Comparison of ENCODE assay signal across 8 cellular contexts in genomic region chr7:116499168-116500070, GRCh38. TPM values are rescaled to one million over a fixed set of nuclear protein-coding genes. Genes with fewer than 3 reads are reported as not detected.
DNase-seq lines count a peak whose midpoint lies in the region; ATAC-seq and TF ChIP-seq lines count a peak whose summit lies in the region.

Gene CAV2 (plus strand): TSS chr7:116499738. CDS start chr7:116499782, 44 bp downstream.

- no peaks in the 10 kb centered on the region for H3K36me3 Mint-ChIP-seq in activated T-helper 2 cell treated with anti-CD3 and anti-CD28 coated beads, Interferon-gamma antibody, Interleukin-2, Interleukin-4, amounts not matched to agents 10 μg/mL and 5 μg/mL and 100 μg/mL, durations not matched to agents 14 hours and 24 hours and 36 hours (ENCODE audit: low read depth)
- H3K36me3 Mint-ChIP-seq in neural crest cell (ENCODE audit: low read depth) = no peaks in the 10 kb centered on the region

- peak; percentile 43 for ATAC-seq in GM19023 (IDR thresholded peaks at IDR 0.05; ENCODE audit: unreplicated experiment)
- ATAC-seq in gastroesophageal sphincter = peak; percentile 92
- no peak for ATAC-seq in HG03108 (IDR thresholded peaks at IDR 0.05; ENCODE audit: unreplicated experiment)

- H3K27ac ChIP-seq in gastroesophageal sphincter = peak within 1 kb of the TSS; percentile 93 to 97 (median 96)

- 20% methylated on average over 3 of the region's 85 CpGs; no CpG with 5 or more reads in 1 of the 2 donors for WGBS in gastroesophageal sphincter (ENCODE audit: low coverage in 1 of 2), 2 donors

- peak within 1 kb of the TSS; percentile 51 for H3K4me3 Mint-ChIP-seq in activated T-helper 2 cell treated with anti-CD3 and anti-CD28 coated beads, Interferon-gamma antibody, Interleukin-2, Interleukin-4, amounts not matched to agents 10 μg/mL and 5 μg/mL and 100 μg/mL, durations not matched to agents 14 hours and 24 hours and 36 hours (ENCODE audit: low read depth)
- H3K4me3 Mint-ChIP-seq in neural crest cell = peak within 1 kb of the TSS; percentile 88

- peak; percentile 64 to 74 for TF ChIP-seq POLR2A in gastroesophageal sphincter (IDR thresholded peaks at IDR 0.05)

- peaks cover 0 to 33% (median 3%) of the 10 kb centered on the region in 3 donors for H3K4me1 ChIP-seq in gastroesophageal sphincter

- TF ChIP-seq EP300 in Ishikawa (IDR thresholded peaks at IDR 0.05; ENCODE audit: borderline replicate concordance) (peak; percentile 64; the same call in 1 of the 2 replicates), gastroesophageal sphincter (IDR thresholded peaks at IDR 0.05) (no peak)

- TF ChIP-seq CTCF in gastroesophageal sphincter (IDR thresholded peaks at IDR 0.05) (no peak), neural crest cell (conservative IDR thresholded peaks at IDR 0.05) (no peak)

- DNase-seq in AG08396 (ENCODE audit: low spot score) (peak; percentile 86), neural crest cell (ENCODE audit: low read depth, low spot score) (peak; percentile 20), Kasumi-1 (lab: John Stamatoyannopoulos, UW) (no peak)
- DNase-seq in activated T-helper 2 cell treated with anti-CD3 and anti-CD28 coated beads, Interferon-gamma antibody, Interleukin-2, Interleukin-4, amounts not matched to agents 10 μg/mL and 5 μg/mL and 100 μg/mL, durations not matched to agents 14 hours and 24 hours and 36 hours (ENCODE audit: low spot score) = no peak

- TF ChIP-seq RAD21 in Ishikawa (IDR thresholded peaks at IDR 0.05; ENCODE audit: low read depth) = peak; percentile 13; the same call in 1 of the 2 replicates

- H3K9me3 Mint-ChIP-seq in activated T-helper 2 cell treated with anti-CD3 and anti-CD28 coated beads, Interferon-gamma antibody, Interleukin-2, Interleukin-4, amounts not matched to agents 10 μg/mL and 5 μg/mL and 100 μg/mL, durations not matched to agents 14 hours and 24 hours and 36 hours = no peaks in the 10 kb centered on the region
- H3K9me3 Mint-ChIP-seq in neural crest cell = peaks cover 4% of the 10 kb centered on the region

- no peaks in the 10 kb centered on the region for H3K27me3 ChIP-seq in gastroesophageal sphincter

- intact Hi-C loops in activated T-helper 2 cell treated with anti-CD3 and anti-CD28 coated beads, Interferon-gamma antibody, Interleukin-2, Interleukin-4, amounts not matched to agents 10 μg/mL and 5 μg/mL and 100 μg/mL, durations not matched to agents 14 hours and 24 hours and 36 hours (cut with micrococcal nuclease) = loop anchor here (2.0 kb wide), 1 partner anchor 25 kb away; the partner anchor contains the start of gene CAV1

- H3K27me3 Mint-ChIP-seq in activated T-helper 2 cell treated with anti-CD3 and anti-CD28 coated beads, Interferon-gamma antibody, Interleukin-2, Interleukin-4, amounts not matched to agents 10 μg/mL and 5 μg/mL and 100 μg/mL, durations not matched to agents 14 hours and 24 hours and 36 hours (ENCODE audit: low read depth) = peaks cover 61% of the 10 kb centered on the region
- peaks cover 51% of the 10 kb centered on the region for H3K27me3 Mint-ChIP-seq in neural crest cell (ENCODE audit: low read depth)

- no peaks in the 10 kb centered on the region for H3K36me3 ChIP-seq in gastroesophageal sphincter

- peak within 1 kb of the TSS; percentile 84 to 85 for H3K4me3 ChIP-seq in gastroesophageal sphincter

- H3K4me1 Mint-ChIP-seq in activated T-helper 2 cell treated with anti-CD3 and anti-CD28 coated beads, Interferon-gamma antibody, Interleukin-2, Interleukin-4, amounts not matched to agents 10 μg/mL and 5 μg/mL and 100 μg/mL, durations not matched to agents 14 hours and 24 hours and 36 hours (ENCODE audit: low read depth) = peaks cover 10% of the 10 kb centered on the region
- H3K4me1 Mint-ChIP-seq in neural crest cell = peaks cover 9% of the 10 kb centered on the region

- no peaks in the 10 kb centered on the region for H3K9me3 ChIP-seq in gastroesophageal sphincter

- no peak within 1 kb of the TSS for H3K27ac Mint-ChIP-seq in activated T-helper 2 cell treated with anti-CD3 and anti-CD28 coated beads, Interferon-gamma antibody, Interleukin-2, Interleukin-4, amounts not matched to agents 10 μg/mL and 5 μg/mL and 100 μg/mL, durations not matched to agents 14 hours and 24 hours and 36 hours
- H3K27ac Mint-ChIP-seq in neural crest cell (ENCODE audit: unreplicated experiment) = no peak within 1 kb of the TSS

TF ChIP-seq in Ishikawa, 13 proteins besides CTCF, POLR2A, EP300 and RAD21:
- TF ChIP-seq TEAD4 (IDR thresholded peaks at IDR 0.05) (peak; percentile 63), USF1 (IDR thresholded peaks at IDR 0.05) (no peak), CEBPB (IDR thresholded peaks at IDR 0.05) (no peak), TCF12 (IDR thresholded peaks at IDR 0.05; ENCODE audit: low read depth) (peak; percentile 33; the same call in 1 of the 2 replicates), NFIC (IDR thresholded peaks at IDR 0.05) (peak; percentile 55), FOXM1 (IDR thresholded peaks at IDR 0.05; ENCODE audit: borderline replicate concordance, low read depth) (no peak), TAF1 (IDR thresholded peaks at IDR 0.05; ENCODE audit: low read depth) (no peak; the same call in 1 of the 2 replicates), ZBTB7A (IDR thresholded peaks at IDR 0.05; ENCODE audit: low read depth) (peak; percentile 72; the same call in 1 of the 2 replicates), EGR1 (IDR thresholded peaks at IDR 0.05) (no peak), CREB1 (IDR thresholded peaks at IDR 0.05; ENCODE audit: low read depth) (no peak), YY1 (IDR thresholded peaks at IDR 0.05; ENCODE audit: low read depth) (no peak)
- TF ChIP-seq, protein P1, sequence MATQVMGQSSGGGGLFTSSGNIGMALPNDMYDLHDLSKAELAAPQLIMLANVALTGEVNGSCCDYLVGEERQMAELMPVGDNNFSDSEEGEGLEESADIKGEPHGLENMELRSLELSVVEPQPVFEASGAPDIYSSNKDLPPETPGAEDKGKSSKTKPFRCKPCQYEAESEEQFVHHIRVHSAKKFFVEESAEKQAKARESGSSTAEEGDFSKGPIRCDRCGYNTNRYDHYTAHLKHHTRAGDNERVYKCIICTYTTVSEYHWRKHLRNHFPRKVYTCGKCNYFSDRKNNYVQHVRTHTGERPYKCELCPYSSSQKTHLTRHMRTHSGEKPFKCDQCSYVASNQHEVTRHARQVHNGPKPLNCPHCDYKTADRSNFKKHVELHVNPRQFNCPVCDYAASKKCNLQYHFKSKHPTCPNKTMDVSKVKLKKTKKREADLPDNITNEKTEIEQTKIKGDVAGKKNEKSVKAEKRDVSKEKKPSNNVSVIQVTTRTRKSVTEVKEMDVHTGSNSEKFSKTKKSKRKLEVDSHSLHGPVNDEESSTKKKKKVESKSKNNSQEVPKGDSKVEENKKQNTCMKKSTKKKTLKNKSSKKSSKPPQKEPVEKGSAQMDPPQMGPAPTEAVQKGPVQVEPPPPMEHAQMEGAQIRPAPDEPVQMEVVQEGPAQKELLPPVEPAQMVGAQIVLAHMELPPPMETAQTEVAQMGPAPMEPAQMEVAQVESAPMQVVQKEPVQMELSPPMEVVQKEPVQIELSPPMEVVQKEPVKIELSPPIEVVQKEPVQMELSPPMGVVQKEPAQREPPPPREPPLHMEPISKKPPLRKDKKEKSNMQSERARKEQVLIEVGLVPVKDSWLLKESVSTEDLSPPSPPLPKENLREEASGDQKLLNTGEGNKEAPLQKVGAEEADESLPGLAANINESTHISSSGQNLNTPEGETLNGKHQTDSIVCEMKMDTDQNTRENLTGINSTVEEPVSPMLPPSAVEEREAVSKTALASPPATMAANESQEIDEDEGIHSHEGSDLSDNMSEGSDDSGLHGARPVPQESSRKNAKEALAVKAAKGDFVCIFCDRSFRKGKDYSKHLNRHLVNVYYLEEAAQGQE (IDR thresholded peaks at IDR 0.05; ENCODE audit: low read depth) = no peak
- TF ChIP-seq, protein P2, sequence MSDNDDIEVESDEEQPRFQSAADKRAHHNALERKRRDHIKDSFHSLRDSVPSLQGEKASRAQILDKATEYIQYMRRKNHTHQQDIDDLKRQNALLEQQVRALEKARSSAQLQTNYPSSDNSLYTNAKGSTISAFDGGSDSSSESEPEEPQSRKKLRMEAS (IDR thresholded peaks at IDR 0.05) = peak; percentile 98
TF ChIP-seq in Ishikawa: peak in this region for 5.

RNA-seq across cellular contexts. Expression of gene CAV2, which starts in this region (rescaled TPM):
- total RNA-seq in activated T-helper 2 cell treated with anti-CD3 and anti-CD28 coated beads, Interferon-gamma antibody, Interleukin-2, Interleukin-4, amounts not matched to agents 10 μg/mL and 5 μg/mL and 100 μg/mL, durations not matched to agents 14 hours and 24 hours and 36 hours = not detected in 2 replicates
- total RNA-seq in gastroesophageal sphincter (100 to 1,000 TPM; 142 to 188 (median 170) TPM), neural crest cell (1.6 and 1.9 TPM in 2 replicates)

Comparison
In these comparisons a context has a peak if more than half of its experiments do, and no peak if none do; other contexts are left out.
1. RNA of gene CAV2 (total RNA-seq): 142 to 188 TPM in gastroesophageal sphincter; 1.6 to 1.9 TPM in neural crest cell and not detected in activated T-helper 2 cell treated with anti-CD3 and anti-CD28 coated beads, Interferon-gamma antibody, Interleukin-2, Interleukin-4, amounts not matched to agents 10 μg/mL and 5 μg/mL and 100 μg/mL, durations not matched to agents 14 hours and 24 hours and 36 hours; every median in the first group is over 10 times any median in the second.
2. DNase-seq: peak in AG08396 (single experiment) and neural crest cell (single experiment); none in activated T-helper 2 cell treated with anti-CD3 and anti-CD28 coated beads, Interferon-gamma antibody, Interleukin-2, Interleukin-4, amounts not matched to agents 10 μg/mL and 5 μg/mL and 100 μg/mL, durations not matched to agents 14 hours and 24 hours and 36 hours (single experiment) and Kasumi-1 (0 of 2).